Comparison of ENCODE assay signal across 17 cellular contexts in the genomic region with DNA sequence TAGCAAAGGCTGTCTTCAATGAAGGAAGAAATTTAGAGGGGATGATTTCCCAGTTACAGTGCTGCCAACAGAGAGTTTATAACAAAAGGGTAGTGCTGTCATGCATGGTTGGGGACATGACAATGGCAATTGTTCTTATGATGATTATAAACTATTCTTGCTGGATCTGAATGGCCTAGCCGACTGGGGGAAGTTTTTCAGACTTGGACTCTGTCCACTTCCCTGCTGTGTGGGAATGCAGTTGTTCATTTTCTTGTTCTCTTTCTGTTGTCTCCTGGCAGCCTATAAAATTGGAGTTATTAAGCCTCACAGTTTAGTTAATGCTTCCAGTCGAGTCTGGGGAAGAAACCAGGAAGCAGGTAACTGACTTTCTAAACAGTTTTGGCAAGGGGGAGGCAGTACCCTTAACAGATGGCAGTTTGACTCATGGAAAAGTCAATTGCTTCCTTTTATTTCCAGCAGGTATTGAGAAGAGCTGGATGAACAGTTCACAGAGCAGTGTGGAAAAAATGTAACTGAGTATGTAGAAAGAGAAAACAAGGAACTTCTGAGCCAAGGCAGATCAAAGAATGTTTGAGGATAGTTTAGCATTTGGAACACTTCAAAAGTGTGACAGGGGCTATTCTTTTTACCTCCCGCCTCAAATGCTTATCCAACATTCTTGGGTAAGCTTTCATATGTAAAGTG.
A peak's percentile ranks its signal among the peaks of the same experiment; 100 is the strongest.
DNase-seq lines count a peak whose midpoint lies in the region; FAIRE-seq and TF ChIP-seq lines count a peak whose summit lies in the region.
"Had no signal": no experiment of that assay in that cellular context is flagged by ENCODE, and none has a peak within 500 bp of the region (broad histone marks: within the 10 kb centered on the region; RNA-seq: fewer than 3 reads in every experiment).

No MANE protein-coding gene starts in this region.

- H3K36me3 ChIP-seq in OCI-LY3 (replicated peaks; ENCODE audit: low read depth, low read length) (no peaks in the 10 kb centered on the region), neuron (ENCODE audit: insufficient read depth, low read length) (no peaks in the 10 kb centered on the region)
- H3K36me3 ChIP-seq: neutrophil, sigmoid colon, suprapubic skin had no signal

- no peak overlapping the region for H3K4me2 ChIP-seq in OCI-LY3 (ENCODE audit: low read length)

- H4K20me1 ChIP-seq in OCI-LY3 (ENCODE audit: insufficient read depth, low read length) = no peaks in the 10 kb centered on the region

- FAIRE-seq in endometrium (lab: Jason Lieb, UNC) = peak; percentile 4

- no peak for TF ChIP-seq CTCF in OCI-LY3 (IDR thresholded peaks at IDR 0.05; ENCODE audit: low read depth, low read length)

- no peak overlapping the region for H3K4me3 Mint-ChIP-seq in activated CD4-positive, alpha-beta memory T cell treated with anti-CD3 and anti-CD28 coated beads for 36 hours
- H3K4me3 Mint-ChIP-seq: activated naive CD8-positive, alpha-beta T cell treated with anti-CD3 and anti-CD28 coated beads, Interleukin-2, amount 50 U/mL, for 24 hours; T-helper 17 cell had no signal

- no peak overlapping the region for H3K27ac Mint-ChIP-seq in activated CD4-positive, alpha-beta memory T cell treated with anti-CD3 and anti-CD28 coated beads for 36 hours
- H3K27ac Mint-ChIP-seq: activated naive CD8-positive, alpha-beta T cell treated with anti-CD3 and anti-CD28 coated beads, Interleukin-2, amount 50 U/mL, for 24 hours; T-helper 17 cell had no signal

- POLR2A ChIA-PET in activated CD4-positive, alpha-beta memory T cell treated with anti-CD3 and anti-CD28 coated beads for 36 hours (lab: Charles Lee) = no interaction called here

- intact Hi-C loops in activated CD4-positive, alpha-beta memory T cell treated with anti-CD3 and anti-CD28 coated beads for 36 hours (cut with micrococcal nuclease) = no loop called here

- H3K4me1 Mint-ChIP-seq in activated CD4-positive, alpha-beta memory T cell treated with anti-CD3 and anti-CD28 coated beads for 36 hours (ENCODE audit: low read depth) = no peaks in the 10 kb centered on the region
- H3K4me1 Mint-ChIP-seq: activated naive CD8-positive, alpha-beta T cell treated with anti-CD3 and anti-CD28 coated beads, Interleukin-2, amount 50 U/mL, for 24 hours; T-helper 17 cell had no signal

- H3K27ac ChIP-seq in OCI-LY3 (ENCODE audit: low read length) = no peak overlapping the region
- H3K27ac ChIP-seq: neutrophil, suprapubic skin had no signal

- no peak overlapping the region for H3K9ac ChIP-seq in OCI-LY3 (ENCODE audit: low read length)

- H3K79me2 ChIP-seq in OCI-LY3 (ENCODE audit: low read length) = no peaks in the 10 kb centered on the region

- H3K27me3 ChIP-seq in OCI-LY3 (ENCODE audit: low read depth, low read length) = no peaks in the 10 kb centered on the region
- no peaks in the 10 kb centered on the region for H3K27me3 ChIP-seq in neuron (ENCODE audit: insufficient read depth, low read length)
- H3K27me3 ChIP-seq: neutrophil, sigmoid colon, suprapubic skin had no signal

- H3K4me1 ChIP-seq in OCI-LY3 (ENCODE audit: low read length) = no peaks in the 10 kb centered on the region
- H3K4me1 ChIP-seq in neuron (ENCODE audit: insufficient read depth, low read length) = peaks cover 25% of the 10 kb centered on the region
- H3K4me1 ChIP-seq: suprapubic skin had no signal

- peaks cover 3% of the 10 kb centered on the region for H3K9me3 Mint-ChIP-seq in activated CD4-positive, alpha-beta memory T cell treated with anti-CD3 and anti-CD28 coated beads for 36 hours

- H3K9me3 ChIP-seq in OCI-LY3 (ENCODE audit: insufficient read depth, low read length) (no peaks in the 10 kb centered on the region), neuron (ENCODE audit: low read length) (peaks cover 1% of the 10 kb centered on the region)
- H3K9me3 ChIP-seq: neutrophil, sigmoid colon, suprapubic skin had no signal

- CTCF ChIA-PET in activated CD4-positive, alpha-beta memory T cell treated with anti-CD3 and anti-CD28 coated beads for 36 hours (lab: Charles Lee) = no interaction called here

- H2AFZ ChIP-seq in OCI-LY3 (ENCODE audit: low read depth, low read length) (0 out of 2 replicates have a peak overlapping the region, but pooled peaks have one; percentile 42), neuron (ENCODE audit: low read depth, low read length) (peak overlapping the region; percentile 32)

- DNase-seq in COR-L47 (lab: John Stamatoyannopoulos, UW) (peak; percentile 53), SIG-M5 (lab: John Stamatoyannopoulos, UW) (no peak), T-helper 1 cell (no peak)
- DNase-seq in activated CD4-positive, alpha-beta memory T cell treated with anti-CD3 and anti-CD28 coated beads for 36 hours = no peak
- no peak for DNase-seq in stimulated activated CD8-positive, alpha-beta memory T cell treated with anti-CD3 and anti-CD28 coated beads, Interleukin-4, amount 100 ng/mL, for 48 hours
- DNase-seq: activated CD4-positive, CD25-positive, alpha-beta regulatory T cell; activated naive CD8-positive, alpha-beta T cell treated with anti-CD3 and anti-CD28 coated beads, Interleukin-2, amount 50 U/mL, for 24 hours; foreskin melanocyte; MV-4-11; sigmoid colon; stimulated activated CD4-positive, alpha-beta T cell treated with anti-CD3 and anti-CD28 coated beads, Interleukin-2, amount 100 ng/mL, for 48 hours; T-helper 17 cell had no signal

- H3K36me3 Mint-ChIP-seq in activated CD4-positive, alpha-beta memory T cell treated with anti-CD3 and anti-CD28 coated beads for 36 hours = no peaks in the 10 kb centered on the region

- no peaks in the 10 kb centered on the region for H3K27me3 Mint-ChIP-seq in activated CD4-positive, alpha-beta memory T cell treated with anti-CD3 and anti-CD28 coated beads for 36 hours
- H3K27me3 Mint-ChIP-seq: activated naive CD8-positive, alpha-beta T cell treated with anti-CD3 and anti-CD28 coated beads, Interleukin-2, amount 50 U/mL, for 24 hours; T-helper 17 cell had no signal

- H3K4me3 ChIP-seq in OCI-LY3 (ENCODE audit: low read length) (no peak overlapping the region), neuron (ENCODE audit: low read length) (no peak overlapping the region)
- H3K4me3 ChIP-seq: sigmoid colon, suprapubic skin had no signal
